1 cellular context compared by ENCODE assay signal in genomic region chr2:126906781-126907180, GRCh38.
TF ChIP-seq lines count a peak whose summit lies in the region.

No MANE protein-coding gene starts in this region.

TF ChIP-seq in SK-N-SH, 30 proteins besides CTCF, POLR2A, EP300 and RAD21 (continued from another document):
- no peak for TF ChIP-seq NRF1 (IDR thresholded peaks at IDR 0.05; ENCODE audit: low read depth, low read length)
- no peak for TF ChIP-seq TAF1 (IDR thresholded peaks at IDR 0.05; ENCODE audit: borderline replicate concordance, low read depth, low read length)
- no peak for TF ChIP-seq FOSL2 (IDR thresholded peaks at IDR 0.05; ENCODE audit: borderline replicate concordance, low read depth)
- no peak for TF ChIP-seq FOXJ3 (CRISPR knock-in tag; IDR thresholded peaks at IDR 0.05)
- TF ChIP-seq RXRA (IDR thresholded peaks at IDR 0.05; ENCODE audit: borderline replicate concordance, low read depth) = no peak
- TF ChIP-seq TEAD4 (IDR thresholded peaks at IDR 0.05; ENCODE audit: borderline replicate concordance, insufficient read depth) = no peak
- TF ChIP-seq JUND (IDR thresholded peaks at IDR 0.05) = no peak
- TF ChIP-seq, protein P1, sequence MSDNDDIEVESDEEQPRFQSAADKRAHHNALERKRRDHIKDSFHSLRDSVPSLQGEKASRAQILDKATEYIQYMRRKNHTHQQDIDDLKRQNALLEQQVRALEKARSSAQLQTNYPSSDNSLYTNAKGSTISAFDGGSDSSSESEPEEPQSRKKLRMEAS (IDR thresholded peaks at IDR 0.05; ENCODE audit: low read depth) = no peak
